1 cellular context compared by ENCODE assay signal in the genomic region with DNA sequence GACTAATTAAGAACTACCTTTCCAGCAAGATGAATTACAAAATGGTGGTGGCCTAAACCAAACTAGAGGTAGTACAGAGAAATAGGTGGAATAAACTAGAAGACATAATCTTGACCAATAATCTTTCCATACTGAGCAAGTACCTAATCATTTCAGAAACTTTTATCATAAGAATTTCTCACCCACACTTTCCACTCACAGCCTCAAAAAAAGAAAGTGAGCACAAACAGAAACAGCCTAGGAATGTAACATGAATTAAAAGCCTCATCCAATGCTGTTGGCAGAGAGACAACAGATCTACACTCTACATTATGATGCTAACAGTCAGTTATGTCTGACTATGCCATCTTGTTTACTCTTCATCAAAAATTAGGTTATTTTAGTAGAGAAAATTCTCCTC.
TF ChIP-seq lines count a peak whose summit lies in the region.

No MANE protein-coding gene starts in this region.

TF ChIP-seq in A549, 52 proteins besides CTCF, POLR2A, EP300 and RAD21 (continued from another document):
- TF ChIP-seq, protein P1, sequence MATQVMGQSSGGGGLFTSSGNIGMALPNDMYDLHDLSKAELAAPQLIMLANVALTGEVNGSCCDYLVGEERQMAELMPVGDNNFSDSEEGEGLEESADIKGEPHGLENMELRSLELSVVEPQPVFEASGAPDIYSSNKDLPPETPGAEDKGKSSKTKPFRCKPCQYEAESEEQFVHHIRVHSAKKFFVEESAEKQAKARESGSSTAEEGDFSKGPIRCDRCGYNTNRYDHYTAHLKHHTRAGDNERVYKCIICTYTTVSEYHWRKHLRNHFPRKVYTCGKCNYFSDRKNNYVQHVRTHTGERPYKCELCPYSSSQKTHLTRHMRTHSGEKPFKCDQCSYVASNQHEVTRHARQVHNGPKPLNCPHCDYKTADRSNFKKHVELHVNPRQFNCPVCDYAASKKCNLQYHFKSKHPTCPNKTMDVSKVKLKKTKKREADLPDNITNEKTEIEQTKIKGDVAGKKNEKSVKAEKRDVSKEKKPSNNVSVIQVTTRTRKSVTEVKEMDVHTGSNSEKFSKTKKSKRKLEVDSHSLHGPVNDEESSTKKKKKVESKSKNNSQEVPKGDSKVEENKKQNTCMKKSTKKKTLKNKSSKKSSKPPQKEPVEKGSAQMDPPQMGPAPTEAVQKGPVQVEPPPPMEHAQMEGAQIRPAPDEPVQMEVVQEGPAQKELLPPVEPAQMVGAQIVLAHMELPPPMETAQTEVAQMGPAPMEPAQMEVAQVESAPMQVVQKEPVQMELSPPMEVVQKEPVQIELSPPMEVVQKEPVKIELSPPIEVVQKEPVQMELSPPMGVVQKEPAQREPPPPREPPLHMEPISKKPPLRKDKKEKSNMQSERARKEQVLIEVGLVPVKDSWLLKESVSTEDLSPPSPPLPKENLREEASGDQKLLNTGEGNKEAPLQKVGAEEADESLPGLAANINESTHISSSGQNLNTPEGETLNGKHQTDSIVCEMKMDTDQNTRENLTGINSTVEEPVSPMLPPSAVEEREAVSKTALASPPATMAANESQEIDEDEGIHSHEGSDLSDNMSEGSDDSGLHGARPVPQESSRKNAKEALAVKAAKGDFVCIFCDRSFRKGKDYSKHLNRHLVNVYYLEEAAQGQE (IDR thresholded peaks at IDR 0.05): no peak
- TF ChIP-seq, protein P2, sequence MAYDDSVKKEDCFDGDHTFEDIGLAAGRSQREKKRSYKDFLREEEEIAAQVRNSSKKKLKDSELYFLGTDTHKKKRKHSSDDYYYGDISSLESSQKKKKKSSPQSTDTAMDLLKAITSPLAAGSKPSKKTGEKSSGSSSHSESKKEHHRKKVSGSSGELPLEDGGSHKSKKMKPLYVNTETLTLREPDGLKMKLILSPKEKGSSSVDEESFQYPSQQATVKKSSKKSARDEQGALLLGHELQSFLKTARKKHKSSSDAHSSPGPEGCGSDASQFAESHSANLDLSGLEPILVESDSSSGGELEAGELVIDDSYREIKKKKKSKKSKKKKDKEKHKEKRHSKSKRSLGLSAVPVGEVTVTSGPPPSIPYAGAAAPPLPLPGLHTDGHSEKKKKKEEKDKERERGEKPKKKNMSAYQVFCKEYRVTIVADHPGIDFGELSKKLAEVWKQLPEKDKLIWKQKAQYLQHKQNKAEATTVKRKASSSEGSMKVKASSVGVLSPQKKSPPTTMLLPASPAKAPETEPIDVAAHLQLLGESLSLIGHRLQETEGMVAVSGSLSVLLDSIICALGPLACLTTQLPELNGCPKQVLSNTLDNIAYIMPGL (CRISPR knock-in tag; IDR thresholded peaks at IDR 0.05; ENCODE audit: borderline replicate concordance): no peak
- TF ChIP-seq CHD4 (IDR thresholded peaks at IDR 0.05; ENCODE audit: borderline replicate concordance): no peak
- TF ChIP-seq RNF2 (IDR thresholded peaks at IDR 0.05; ENCODE audit: borderline replicate concordance, low read depth): no peak
- no peak for TF ChIP-seq JUN (IDR thresholded peaks at IDR 0.05)
- no peak for TF ChIP-seq ZNF302 (CRISPR knock-in tag; IDR thresholded peaks at IDR 0.05)
- no peak for TF ChIP-seq CBX8 (IDR thresholded peaks at IDR 0.05)
- no peak for TF ChIP-seq TFCP2L1 (CRISPR knock-in tag; IDR thresholded peaks at IDR 0.05)
